Comparison of ENCODE assay signal across 20 cellular contexts in genomic region chr16:2455081-2455845, GRCh38. TPM values are rescaled to one million over a fixed set of nuclear protein-coding genes. Genes with fewer than 3 reads are reported as not detected.
DNase-seq lines count a peak whose midpoint lies in the region; ATAC-seq, FAIRE-seq and TF ChIP-seq lines count a peak whose summit lies in the region.
"Had no signal": no experiment of that assay in that cellular context is flagged by ENCODE, and none has a peak within 500 bp of the region (broad histone marks: within the 10 kb centered on the region; RNA-seq: fewer than 3 reads in every experiment).

No MANE protein-coding gene starts in this region.

- CTCF ChIA-PET in activated naive CD4-positive, alpha-beta T cell treated with anti-CD3 and anti-CD28 coated beads for 36 hours (lab: Charles Lee) = no interaction called here
- CTCF ChIA-PET in activated naive CD4-positive, alpha-beta T cell treated with anti-CD3 and anti-CD28 coated beads, Interleukin-2, amount 10 ng/mL, durations not matched to agents 7 days and 5 days (lab: Charles Lee) = no interaction called here
- CTCF ChIA-PET in IMR-90 (lab: Yijun Ruan, JAX) (no interaction called here), K562 (lab: Yijun Ruan, JAX; ENCODE audit: low intra/inter-chr PET ratio) (no interaction called here)

- TF ChIP-seq RAD21 in IMR-90 (IDR thresholded peaks at IDR 0.05; ENCODE audit: low read length) = no peak
- no peak for TF ChIP-seq RAD21 in K562 (CRISPR knock-in tag; conservative IDR thresholded peaks at IDR 0.05 in 1 of 2, IDR thresholded peaks at IDR 0.05 in 1 of 2)

- H3K56ac ChIP-seq in IMR-90 (ENCODE audit: extremely low read depth, insufficient read depth, low read length) = no peak overlapping the region

- no peak for FAIRE-seq in K562 (lab: Jason Lieb, UNC)

- ATAC-seq in IMR-90 (ENCODE audit: low read depth) = no peak
- no peak for ATAC-seq in K562
- no peak for ATAC-seq in stimulated activated naive B cell treated with anti-CD40 and anti-IgM and Interleukin-4, amounts not matched to agents 10 μg/mL and 1 μg/mL and 100 μg/mL, for 72 hours (replicated peaks)
- no peak for ATAC-seq in HG03039 (IDR thresholded peaks at IDR 0.05; ENCODE audit: unreplicated experiment)
- ATAC-seq: GM23338 had no signal

- no peak overlapping the region for H4K5ac ChIP-seq in IMR-90 (ENCODE audit: low read depth, low read length)

- no peak for TF ChIP-seq POLR2A in IMR-90 (IDR thresholded peaks at IDR 0.05; ENCODE audit: low read depth, low read length)
- TF ChIP-seq POLR2A in K562 (conservative IDR thresholded peaks at IDR 0.05) = no peak

- no peak overlapping the region for H3K23ac ChIP-seq in IMR-90 (ENCODE audit: low read depth, low read length)

- H3K9ac ChIP-seq in IMR-90 (ENCODE audit: low read depth, low read length) (no peak overlapping the region), K562 (ENCODE audit: insufficient read depth in 1 of 2, low read depth in 2 of 2, low read length in 2 of 2) (peak overlapping the region in 1 of 2 experiments; percentile 56; a peak in 1 of 4 replicates)

- TF ChIP-seq CTCF in IMR-90 (conservative IDR thresholded peaks at IDR 0.05; ENCODE audit: low read depth, low read length) = no peak
- TF ChIP-seq CTCF in K562 (IDR thresholded peaks at IDR 0.05 in 2 of 3, conservative IDR thresholded peaks at IDR 0.05 in 1 of 3; ENCODE audit: insufficient read depth in 2 of 3, low read depth in 1 of 3, low read length in 3 of 3) = no peak
- no peak for TF ChIP-seq CTCF in GM10266 (IDR thresholded peaks at IDR 0.05; ENCODE audit: control insufficient read depth, insufficient read depth, low read depth, missing control alignments)

- H2BK120ac ChIP-seq in IMR-90 (ENCODE audit: low read depth, low read length) = no peak overlapping the region

- no peak overlapping the region for H2BK20ac ChIP-seq in IMR-90 (ENCODE audit: low read depth, low read length)

- peaks cover 5% of the 10 kb centered on the region for H3K79me2 ChIP-seq in K562 (ENCODE audit: control insufficient read depth, insufficient read depth, low read length)

- no peak overlapping the region for H3K18ac ChIP-seq in IMR-90 (ENCODE audit: low read depth, low read length)

- TF ChIP-seq EP300 in K562 (IDR thresholded peaks at IDR 0.05; ENCODE audit: low read length) = no peak

- no peak overlapping the region for H3K4me3 Mint-ChIP-seq in activated naive CD4-positive, alpha-beta T cell treated with anti-CD3 and anti-CD28 coated beads for 36 hours
- H3K4me3 Mint-ChIP-seq in activated naive CD4-positive, alpha-beta T cell treated with anti-CD3 and anti-CD28 coated beads, Interleukin-2, amount 10 ng/mL, durations not matched to agents 7 days and 5 days = no peak overlapping the region
- no peak overlapping the region for H3K4me3 Mint-ChIP-seq in stimulated activated naive B cell treated with anti-CD40 and anti-IgM and Interleukin-4, amounts not matched to agents 10 μg/mL and 1 μg/mL and 100 μg/mL, for 72 hours
- H3K4me3 Mint-ChIP-seq: GM23338 had no signal

- WGBS in IMR-90 (ENCODE audit: extremely low coverage in 2 of 2, insufficient read length in 1 of 2), 2 experiments = 95% methylated on average over 15 of the region's 28 CpGs; no CpG with 5 or more reads in 1 of the 2 experiments
- 95% methylated on average over 17 of the region's 28 CpGs for WGBS in K562 (ENCODE audit: insufficient coverage, low coverage, missing lambda C conversion rate)

- H3K14ac ChIP-seq in IMR-90 (replicated peaks; ENCODE audit: low read depth, low read length) = no peak overlapping the region

- no peak overlapping the region for H3K4me2 ChIP-seq in IMR-90 (ENCODE audit: low read depth, low read length)
- no peak overlapping the region for H3K4me2 ChIP-seq in K562 (ENCODE audit: insufficient read depth, low read length)
- H3K4me2 ChIP-seq: GM23338 had no signal

- BruUV-seq in IMR-90 (replicated peaks; lab: Mats Ljungman, UMichigan) (no TSS peak), K562 (replicated peaks; lab: Mats Ljungman, UMichigan) (no TSS peak)

- H2AK5ac ChIP-seq in IMR-90 (ENCODE audit: low read depth, low read length) = no peak overlapping the region

- H3K9me3 ChIP-seq in IMR-90 (ENCODE audit: control insufficient read depth, insufficient read depth, low read length) (no peaks in the 10 kb centered on the region), K562 (replicated peaks; ENCODE audit: control insufficient read depth, insufficient read depth, low read depth, low read length) (no peaks in the 10 kb centered on the region)
- H3K9me3 ChIP-seq: MG63 had no signal

- no peak overlapping the region for H4K8ac ChIP-seq in IMR-90 (ENCODE audit: low read depth in 2 of 2, low read length in 2 of 2)

- H2BK15ac ChIP-seq in IMR-90 (ENCODE audit: low read depth, low read length) = no peak overlapping the region

- intact Hi-C loops in activated naive CD4-positive, alpha-beta T cell treated with anti-CD3 and anti-CD28 coated beads for 36 hours (cut with micrococcal nuclease) = no loop called here
- intact Hi-C loops in IMR-90 (cut with micrococcal nuclease) = no loop called here
- intact Hi-C loops in K562 (cut with micrococcal nuclease) = no loop called here

- dilution Hi-C loops in IMR-90 (cut with HindIII; ENCODE audit: low sequenced_read_pairs, unreplicated experiment) = no loop called here

- H4K91ac ChIP-seq in IMR-90 (ENCODE audit: insufficient read depth, low read depth, low read length) = no peak overlapping the region

- no peaks in the 10 kb centered on the region for H3K9me1 ChIP-seq in IMR-90 (ENCODE audit: insufficient read depth, low read length)
- no peaks in the 10 kb centered on the region for H3K9me1 ChIP-seq in K562 (ENCODE audit: control insufficient read depth, insufficient read depth, low read length)

- H2BK5ac ChIP-seq in IMR-90 (ENCODE audit: low read depth, low read length, poor library complexity, severe bottlenecking) = no peak overlapping the region

- peaks cover 36% of the 10 kb centered on the region for H3K36me3 Mint-ChIP-seq in activated naive CD4-positive, alpha-beta T cell treated with anti-CD3 and anti-CD28 coated beads for 36 hours (ENCODE audit: low read depth)
- peaks cover 57% of the 10 kb centered on the region for H3K36me3 Mint-ChIP-seq in activated naive CD4-positive, alpha-beta T cell treated with anti-CD3 and anti-CD28 coated beads, Interleukin-2, amount 10 ng/mL, durations not matched to agents 7 days and 5 days
- H3K36me3 Mint-ChIP-seq in stimulated activated naive B cell treated with anti-CD40 and anti-IgM and Interleukin-4, amounts not matched to agents 10 μg/mL and 1 μg/mL and 100 μg/mL, for 72 hours = peaks cover 17 to 39% of the 10 kb centered on the region in 2 donors

- H3K27me3 Mint-ChIP-seq in activated naive CD4-positive, alpha-beta T cell treated with anti-CD3 and anti-CD28 coated beads for 36 hours (ENCODE audit: low read depth) = no peaks in the 10 kb centered on the region
- no peaks in the 10 kb centered on the region for H3K27me3 Mint-ChIP-seq in activated naive CD4-positive, alpha-beta T cell treated with anti-CD3 and anti-CD28 coated beads, Interleukin-2, amount 10 ng/mL, durations not matched to agents 7 days and 5 days
- H3K27me3 Mint-ChIP-seq in stimulated activated naive B cell treated with anti-CD40 and anti-IgM and Interleukin-4, amounts not matched to agents 10 μg/mL and 1 μg/mL and 100 μg/mL, for 72 hours = no peaks in the 10 kb centered on the region

- peak overlapping the region; percentile 36 for H3K27ac Mint-ChIP-seq in activated naive CD4-positive, alpha-beta T cell treated with anti-CD3 and anti-CD28 coated beads for 36 hours
- H3K27ac Mint-ChIP-seq in activated naive CD4-positive, alpha-beta T cell treated with anti-CD3 and anti-CD28 coated beads, Interleukin-2, amount 10 ng/mL, durations not matched to agents 7 days and 5 days = no peak overlapping the region
- peak overlapping the region; percentile 37 for H3K27ac Mint-ChIP-seq in stimulated activated naive B cell treated with anti-CD40 and anti-IgM and Interleukin-4, amounts not matched to agents 10 μg/mL and 1 μg/mL and 100 μg/mL, for 72 hours
- H3K27ac Mint-ChIP-seq: GM23338 had no signal

- no peaks in the 10 kb centered on the region for H3K9me3 Mint-ChIP-seq in activated naive CD4-positive, alpha-beta T cell treated with anti-CD3 and anti-CD28 coated beads for 36 hours
- H3K9me3 Mint-ChIP-seq in activated naive CD4-positive, alpha-beta T cell treated with anti-CD3 and anti-CD28 coated beads, Interleukin-2, amount 10 ng/mL, durations not matched to agents 7 days and 5 days = no peaks in the 10 kb centered on the region
- no peaks in the 10 kb centered on the region for H3K9me3 Mint-ChIP-seq in stimulated activated naive B cell treated with anti-CD40 and anti-IgM and Interleukin-4, amounts not matched to agents 10 μg/mL and 1 μg/mL and 100 μg/mL, for 72 hours
- H3K9me3 Mint-ChIP-seq: GM23338 had no signal

- peak overlapping the region; percentile 65 for H2AK9ac ChIP-seq in IMR-90 (replicated peaks; ENCODE audit: low read depth, low read length, poor library complexity)

- H3K27ac ChIP-seq in IMR-90 (ENCODE audit: insufficient read depth, low read length) (no peak overlapping the region), K562 (ENCODE audit: extremely low read depth, low read depth, low read length) (no peak overlapping the region)
- H3K27ac ChIP-seq: HL-60 had no signal

- POLR2A ChIA-PET in IMR-90 (lab: Charles Lee; ENCODE audit: unreplicated experiment) = no interaction called here
- POLR2A ChIA-PET in K562 (lab: Yijun Ruan, JAX) = interaction anchor here (0.6 to 1.2 kb wide), 3 partner anchors 8 to 30 kb away, joined by 3 read pairs; no protein-coding TSS in a partner anchor

- in situ Hi-C loops in IMR-90 (cut with MboI; ENCODE audit: low sequenced_read_pairs) (no loop called here), K562 (cut with MboI) (no loop called here)

- H4K20me1 ChIP-seq in IMR-90 (ENCODE audit: insufficient read depth, low read length) (peaks cover 5% of the 10 kb centered on the region; the same call in 1 of the 2 replicates), K562 (replicated peaks; ENCODE audit: control insufficient read depth, insufficient read depth, low read length) (no peaks in the 10 kb centered on the region; the same call in 1 of the 2 replicates)

- peak overlapping the region; percentile 11 for H2AFZ ChIP-seq in IMR-90 (replicated peaks; ENCODE audit: low read length, poor library complexity)
- H2AFZ ChIP-seq in K562 (ENCODE audit: low read depth, low read length) = no peak overlapping the region
- H2AFZ ChIP-seq: GM23338 had no signal

- H3K36me3 ChIP-seq in IMR-90 (ENCODE audit: control insufficient read depth, insufficient read depth, low read length) (peaks cover 29% of the 10 kb centered on the region), K562 (ENCODE audit: control insufficient read depth, insufficient read depth, low read length) (peaks cover 81% of the 10 kb centered on the region; the same call in 2 of the 3 replicates)

- DNase-seq in activated naive CD4-positive, alpha-beta T cell treated with anti-CD3 and anti-CD28 coated beads for 36 hours = peak; percentile 3
- DNase-seq in activated naive CD4-positive, alpha-beta T cell treated with anti-CD3 and anti-CD28 coated beads, Interleukin-2, amount 10 ng/mL, durations not matched to agents 7 days and 5 days = no peak
- no peak for DNase-seq in IMR-90
- no peak for DNase-seq in K562 (ENCODE audit: extremely low read depth in 1 of 4, low spot score in 3 of 4)
- no peak for DNase-seq in stimulated activated naive B cell treated with anti-CD40 and anti-IgM and Interleukin-4, amounts not matched to agents 10 μg/mL and 1 μg/mL and 100 μg/mL, for 72 hours
- no peak for DNase-seq in GM10266 (ENCODE audit: extremely low spot score)
- DNase-seq: DMS53, HCEC 1CT, KBM-7, NCI-H1105 treated with DMSO at 0.1 percent for 48 hours, NCI-H146, NCI-H1930, NCI-H2227 treated with DMSO at 0.1 percent for 48 hours, NCI-H526 treated with DMSO at 0.1 percent for 48 hours, SHP77 treated with DMSO at 0.1 percent for 48 hours had no signal

- H3K4ac ChIP-seq in IMR-90 (ENCODE audit: low read depth, low read length) = no peak overlapping the region

- H3K79me1 ChIP-seq in IMR-90 (ENCODE audit: low read depth in 1 of 2, low read length in 2 of 2) = peaks cover 6 to 46% of the 10 kb centered on the region in 2 experiments; a peak in 3 of 4 replicates

- H3K4me3 ChIP-seq in IMR-90 (ENCODE audit: insufficient read depth, low read depth, low read length) (no peak overlapping the region), K562 (no peak overlapping the region)
- H3K4me3 ChIP-seq: GM23338, MG63 had no signal

- peaks cover 5% of the 10 kb centered on the region for H3K4me1 Mint-ChIP-seq in activated naive CD4-positive, alpha-beta T cell treated with anti-CD3 and anti-CD28 coated beads for 36 hours (ENCODE audit: low read depth)
- H3K4me1 Mint-ChIP-seq in activated naive CD4-positive, alpha-beta T cell treated with anti-CD3 and anti-CD28 coated beads, Interleukin-2, amount 10 ng/mL, durations not matched to agents 7 days and 5 days = peaks cover 16% of the 10 kb centered on the region
- H3K4me1 Mint-ChIP-seq in stimulated activated naive B cell treated with anti-CD40 and anti-IgM and Interleukin-4, amounts not matched to agents 10 μg/mL and 1 μg/mL and 100 μg/mL, for 72 hours = peaks cover 8 to 9% of the 10 kb centered on the region in 2 donors

- no peaks in the 10 kb centered on the region for H3K27me3 ChIP-seq in IMR-90 (ENCODE audit: control insufficient read depth, insufficient read depth, low read length)
- no peaks in the 10 kb centered on the region; a peak in 1 of 5 replicates for H3K27me3 ChIP-seq in K562 (ENCODE audit: control insufficient read depth in 2 of 2, insufficient read depth in 2 of 2, low read length in 2 of 2)
- H3K27me3 ChIP-seq: MG63 had no signal

- peaks cover 5% of the 10 kb centered on the region; the same call in 1 of the 2 replicates for H3K4me1 ChIP-seq in IMR-90 (ENCODE audit: control insufficient read depth, insufficient read depth, low read length)
- H3K4me1 ChIP-seq in K562 (replicated peaks in 1 of 2; ENCODE audit: control insufficient read depth in 2 of 2, insufficient read depth in 2 of 2, low read length in 2 of 2) = peaks cover 0 to 58% of the 10 kb centered on the region in 2 experiments; a peak in 4 of 5 replicates

RNA-seq across cellular contexts. Expression of gene TEDC2, which starts 4.6 kb away (rescaled TPM):
- total RNA-seq in activated naive CD4-positive, alpha-beta T cell treated with anti-CD3 and anti-CD28 coated beads for 36 hours = 10 to 100 TPM; 24.2 to 24.8 TPM
- total RNA-seq in IMR-90 (2012; rRNA removed) = 3.6 TPM in 2 replicates
- 7.3 and 10.8 TPM in 2 replicates for polyA plus RNA-seq in IMR-90 (2012; rRNA removed)
- 5.2 and 6.1 TPM in 2 replicates for polyA plus RNA-seq in IMR-90 (2012; cell fraction: cytosol; rRNA removed)
- polyA plus RNA-seq in IMR-90 (2012; cell fraction: nucleus; rRNA removed; ENCODE audit: low replicate concordance) = 17.1 and 61.0 TPM in 2 replicates
- 28.4 and 114 TPM in 2 replicates for total RNA-seq in K562 (2011; cell fraction: chromatin; rRNA removed; ENCODE audit: low replicate concordance)
- total RNA-seq in K562 (2011; cell fraction: nucleolus; rRNA removed) = 102 and 124 TPM in 2 replicates
- total RNA-seq in K562 (2011; cell fraction: nucleoplasm; rRNA removed) = 40.8 and 51.4 TPM in 2 replicates
- total RNA-seq in K562 (2014; rRNA removed) = 50.2 and 66.0 TPM in 2 replicates
- total RNA-seq in K562 (2014; rRNA removed; fragmentation: Illumina TruSeq; extraction: Trizol) = 6.4 and 11.6 TPM in 2 replicates
- 25.8 and 28.4 TPM in 2 replicates for total RNA-seq in K562 (2015; rRNA removed; fragmentation: Illumina TruSeq; extraction: Trizol)
- total RNA-seq in K562 (2021) = 43.0 and 46.1 TPM in 2 replicates
- 11.5 and 19.7 TPM in 2 replicates for polyA plus RNA-seq in K562 (2011; rRNA removed)
- 12.4 and 30.6 TPM in 2 replicates for polyA plus RNA-seq in K562 (2011; cell fraction: cytosol; rRNA removed)
- polyA plus RNA-seq in K562 (2011; cell fraction: nucleus; rRNA removed) = 115 and 152 TPM in 2 replicates
- polyA plus RNA-seq in K562 (2012) = 25.5 and 36.0 TPM in 2 replicates
- polyA plus RNA-seq in K562 (2014; fragmentation: Illumina TruSeq; extraction: Trizol) = 17.6 and 21.1 TPM in 2 replicates
- polyA plus RNA-seq in K562 (2014; fragmentation: Nextera tagmentation; extraction: Ambion mirVana) = 1 to 10 TPM in 1 of 2 experiments, under 1 TPM in 1; 0.75 to 2.2 TPM
- polyA plus RNA-seq in K562 (2014; rRNA removed) = 46.1 and 57.0 TPM in 2 replicates
- 3.6 and 6.3 TPM in 2 replicates for polyA minus RNA-seq in K562 (2011; rRNA and poly(A)+ RNA removed)
- polyA minus RNA-seq in K562 (2011; cell fraction: cytosol; rRNA and poly(A)+ RNA removed) = 5.9 and 8.8 TPM in 2 replicates
- polyA minus RNA-seq in K562 (2011; cell fraction: nucleus; rRNA and poly(A)+ RNA removed) = 44.7 and 53.2 TPM in 2 replicates

RNA-seq across cellular contexts. Expression of gene NTN3, which starts 15.8 kb away (rescaled TPM):
- total RNA-seq in activated naive CD4-positive, alpha-beta T cell treated with anti-CD3 and anti-CD28 coated beads for 36 hours = not detected
- total RNA-seq in IMR-90 (2012; rRNA removed) (0.18 and 0.28 TPM in 2 replicates), K562 (2014; rRNA removed) (not detected in 2 replicates), K562 (2014; rRNA removed; fragmentation: Illumina TruSeq; extraction: Trizol) (not detected in 2 replicates), K562 (2015; rRNA removed; fragmentation: Illumina TruSeq; extraction: Trizol) (not detected in 2 replicates), K562 (2021) (not detected in 2 replicates)
- polyA plus RNA-seq in IMR-90 (2012; rRNA removed) (0.38 and 0.72 TPM in 2 replicates), K562 (2011; rRNA removed) (not detected in 2 replicates), K562 (2014; fragmentation: Illumina TruSeq; extraction: Trizol) (not detected in 2 replicates), K562 (2014; fragmentation: Nextera tagmentation; extraction: Ambion mirVana) (not detected), K562 (2014; rRNA removed) (not detected in 2 replicates)
- polyA plus RNA-seq in IMR-90 (2012; cell fraction: cytosol; rRNA removed) = 0.44 and 0.96 TPM in 2 replicates
- 0.72 and 2.1 TPM in 2 replicates for polyA plus RNA-seq in IMR-90 (2012; cell fraction: nucleus; rRNA removed; ENCODE audit: low replicate concordance)
- 0.42 TPM in 1 of 2 replicates, not detected in the other for total RNA-seq in K562 (2011; cell fraction: chromatin; rRNA removed; ENCODE audit: low replicate concordance)
- total RNA-seq in K562 (2011; cell fraction: nucleolus; rRNA removed) = 0.13 and 0.17 TPM in 2 replicates
- not detected in 2 replicates for total RNA-seq in K562 (2011; cell fraction: nucleoplasm; rRNA removed)
- not detected in 2 replicates for polyA plus RNA-seq in K562 (2011; cell fraction: cytosol; rRNA removed)
- polyA plus RNA-seq in K562 (2011; cell fraction: nucleus; rRNA removed) = not detected in 2 replicates
- 0.07 and 0.08 TPM in 2 replicates for polyA plus RNA-seq in K562 (2012)
- not detected in 2 replicates for polyA minus RNA-seq in K562 (2011; rRNA and poly(A)+ RNA removed)
- polyA minus RNA-seq in K562 (2011; cell fraction: cytosol; rRNA and poly(A)+ RNA removed) = not detected in 2 replicates
- not detected in 2 replicates for polyA minus RNA-seq in K562 (2011; cell fraction: nucleus; rRNA and poly(A)+ RNA removed)
- total RNA-seq: Daoy had no signal

RNA-seq across cellular contexts. Expression of gene TBC1D24, which starts 19.7 kb away (rescaled TPM):
- 1 to 10 TPM; 8.1 to 8.6 TPM for total RNA-seq in activated naive CD4-positive, alpha-beta T cell treated with anti-CD3 and anti-CD28 coated beads for 36 hours
- total RNA-seq in IMR-90 (2012; rRNA removed) (7.5 and 8.6 TPM in 2 replicates), K562 (2014; rRNA removed) (7.2 and 13.4 TPM in 2 replicates), K562 (2014; rRNA removed; fragmentation: Illumina TruSeq; extraction: Trizol) (4.2 and 4.9 TPM in 2 replicates), K562 (2015; rRNA removed; fragmentation: Illumina TruSeq; extraction: Trizol) (9.1 and 11.2 TPM in 2 replicates), K562 (2021) (22.6 and 24.3 TPM in 2 replicates)
- polyA plus RNA-seq in IMR-90 (2012; rRNA removed) (13.4 and 16.2 TPM in 2 replicates), K562 (2011; rRNA removed) (5.7 and 9.4 TPM in 2 replicates), K562 (2014; fragmentation: Illumina TruSeq; extraction: Trizol) (7.2 and 9.4 TPM in 2 replicates), K562 (2014; fragmentation: Nextera tagmentation; extraction: Ambion mirVana) (1 to 10 TPM; 1.7 to 4.2 TPM), K562 (2014; rRNA removed) (8.3 and 9.3 TPM in 2 replicates)
- polyA plus RNA-seq in IMR-90 (2012; cell fraction: cytosol; rRNA removed) = 6.5 and 11.7 TPM in 2 replicates
- 28.4 and 53.0 TPM in 2 replicates for polyA plus RNA-seq in IMR-90 (2012; cell fraction: nucleus; rRNA removed; ENCODE audit: low replicate concordance)
- 29.2 and 69.3 TPM in 2 replicates for total RNA-seq in K562 (2011; cell fraction: chromatin; rRNA removed; ENCODE audit: low replicate concordance)
- total RNA-seq in K562 (2011; cell fraction: nucleolus; rRNA removed) = 36.9 and 38.2 TPM in 2 replicates
- 27.0 and 36.9 TPM in 2 replicates for total RNA-seq in K562 (2011; cell fraction: nucleoplasm; rRNA removed)
- 7.1 and 12.3 TPM in 2 replicates for polyA plus RNA-seq in K562 (2011; cell fraction: cytosol; rRNA removed)
- 22.9 and 34.2 TPM in 2 replicates for polyA plus RNA-seq in K562 (2011; cell fraction: nucleus; rRNA removed)
- polyA plus RNA-seq in K562 (2012) = 8.5 and 9.1 TPM in 2 replicates
- 6.5 and 9.7 TPM in 2 replicates for polyA minus RNA-seq in K562 (2011; rRNA and poly(A)+ RNA removed)
- polyA minus RNA-seq in K562 (2011; cell fraction: cytosol; rRNA and poly(A)+ RNA removed) = 13.1 and 14.3 TPM in 2 replicates
- 12.5 and 15.3 TPM in 2 replicates for polyA minus RNA-seq in K562 (2011; cell fraction: nucleus; rRNA and poly(A)+ RNA removed)

RNA-seq across cellular contexts. Expression of gene CCNF, which starts 26.0 kb away (rescaled TPM):
- total RNA-seq in activated naive CD4-positive, alpha-beta T cell treated with anti-CD3 and anti-CD28 coated beads for 36 hours = 10 to 100 TPM; 73.5 to 74.5 TPM
- total RNA-seq in IMR-90 (2012; rRNA removed) = 19.2 and 20.1 TPM in 2 replicates
- 7.8 and 8.2 TPM in 2 replicates for polyA plus RNA-seq in IMR-90 (2012; rRNA removed)
- polyA plus RNA-seq in IMR-90 (2012; cell fraction: cytosol; rRNA removed) = 5.4 and 6.1 TPM in 2 replicates
- polyA plus RNA-seq in IMR-90 (2012; cell fraction: nucleus; rRNA removed; ENCODE audit: low replicate concordance) = 7.7 and 18.3 TPM in 2 replicates
- 85.7 and 196 TPM in 2 replicates for total RNA-seq in K562 (2011; cell fraction: chromatin; rRNA removed; ENCODE audit: low replicate concordance)
- 118 and 124 TPM in 2 replicates for total RNA-seq in K562 (2011; cell fraction: nucleolus; rRNA removed)
- total RNA-seq in K562 (2011; cell fraction: nucleoplasm; rRNA removed) = 119 and 147 TPM in 2 replicates
- total RNA-seq in K562 (2014; rRNA removed) = 46.2 and 66.4 TPM in 2 replicates
- 26.2 and 29.5 TPM in 2 replicates for total RNA-seq in K562 (2014; rRNA removed; fragmentation: Illumina TruSeq; extraction: Trizol)
- 34.2 and 36.9 TPM in 2 replicates for total RNA-seq in K562 (2015; rRNA removed; fragmentation: Illumina TruSeq; extraction: Trizol)
- 62.9 and 70.1 TPM in 2 replicates for total RNA-seq in K562 (2021)
- 18.5 and 18.8 TPM in 2 replicates for polyA plus RNA-seq in K562 (2011; rRNA removed)
- polyA plus RNA-seq in K562 (2011; cell fraction: cytosol; rRNA removed) = 23.2 and 35.3 TPM in 2 replicates
- 34.8 and 58.2 TPM in 2 replicates for polyA plus RNA-seq in K562 (2011; cell fraction: nucleus; rRNA removed)
- polyA plus RNA-seq in K562 (2012) = 35.0 and 35.7 TPM in 2 replicates
- 30.8 and 43.5 TPM in 2 replicates for polyA plus RNA-seq in K562 (2014; fragmentation: Illumina TruSeq; extraction: Trizol)
- polyA plus RNA-seq in K562 (2014; fragmentation: Nextera tagmentation; extraction: Ambion mirVana) = 1 to 10 TPM; 4.1 to 5.4 TPM
- polyA plus RNA-seq in K562 (2014; rRNA removed) = 24.6 and 28.5 TPM in 2 replicates
- polyA minus RNA-seq in K562 (2011; rRNA and poly(A)+ RNA removed) = 39.0 and 67.5 TPM in 2 replicates
- 65.5 and 70.9 TPM in 2 replicates for polyA minus RNA-seq in K562 (2011; cell fraction: cytosol; rRNA and poly(A)+ RNA removed)
- 35.1 and 42.3 TPM in 2 replicates for polyA minus RNA-seq in K562 (2011; cell fraction: nucleus; rRNA and poly(A)+ RNA removed)

RNA-seq across cellular contexts. Expression of gene ATP6V0C, which starts 58.5 kb away (rescaled TPM):
- 10 to 100 TPM; 81.9 TPM for total RNA-seq in activated naive CD4-positive, alpha-beta T cell treated with anti-CD3 and anti-CD28 coated beads for 36 hours
- 8.4 and 8.6 TPM in 2 replicates for total RNA-seq in IMR-90 (2012; rRNA removed)
- 107 and 108 TPM in 2 replicates for polyA plus RNA-seq in IMR-90 (2012; rRNA removed)
- polyA plus RNA-seq in IMR-90 (2012; cell fraction: cytosol; rRNA removed) = 182 and 333 TPM in 2 replicates
- 64.7 and 163 TPM in 2 replicates for polyA plus RNA-seq in IMR-90 (2012; cell fraction: nucleus; rRNA removed; ENCODE audit: low replicate concordance)
- total RNA-seq in K562 (2011; cell fraction: chromatin; rRNA removed; ENCODE audit: low replicate concordance) = 30.3 and 91.0 TPM in 2 replicates
- 132 and 138 TPM in 2 replicates for total RNA-seq in K562 (2011; cell fraction: nucleolus; rRNA removed)
- 102 and 104 TPM in 2 replicates for total RNA-seq in K562 (2011; cell fraction: nucleoplasm; rRNA removed)
- total RNA-seq in K562 (2014; rRNA removed) = 28.4 and 48.6 TPM in 2 replicates
- 10.2 and 10.8 TPM in 2 replicates for total RNA-seq in K562 (2014; rRNA removed; fragmentation: Illumina TruSeq; extraction: Trizol)
- 22.7 and 24.3 TPM in 2 replicates for total RNA-seq in K562 (2015; rRNA removed; fragmentation: Illumina TruSeq; extraction: Trizol)
- total RNA-seq in K562 (2021) = 213 and 228 TPM in 2 replicates
- polyA plus RNA-seq in K562 (2011; rRNA removed) = 7.1 and 14.1 TPM in 2 replicates
- polyA plus RNA-seq in K562 (2011; cell fraction: cytosol; rRNA removed) = 28.4 and 49.5 TPM in 2 replicates
- polyA plus RNA-seq in K562 (2011; cell fraction: nucleus; rRNA removed) = 18.4 and 28.6 TPM in 2 replicates
- 228 and 237 TPM in 2 replicates for polyA plus RNA-seq in K562 (2012)
- polyA plus RNA-seq in K562 (2014; fragmentation: Illumina TruSeq; extraction: Trizol) = 44.5 and 83.3 TPM in 2 replicates
- 1 to 10 TPM; 2.9 to 5.2 TPM for polyA plus RNA-seq in K562 (2014; fragmentation: Nextera tagmentation; extraction: Ambion mirVana)
- polyA plus RNA-seq in K562 (2014; rRNA removed) = 63.0 and 66.3 TPM in 2 replicates
- 4.5 and 5.5 TPM in 2 replicates for polyA minus RNA-seq in K562 (2011; rRNA and poly(A)+ RNA removed)
- polyA minus RNA-seq in K562 (2011; cell fraction: cytosol; rRNA and poly(A)+ RNA removed) = 81.8 and 143 TPM in 2 replicates
- polyA minus RNA-seq in K562 (2011; cell fraction: nucleus; rRNA and poly(A)+ RNA removed) = 8.2 and 10.8 TPM in 2 replicates
